7 cellular contexts compared by ENCODE assay signal in genomic region chr1:23791434-23792047, GRCh38. TPM values are rescaled to one million over a fixed set of nuclear protein-coding genes. Genes with fewer than 3 reads are reported as not detected.
A peak's percentile ranks its signal among the peaks of the same experiment; 100 is the strongest.
DNase-seq lines count a peak whose midpoint lies in the region; ATAC-seq and TF ChIP-seq lines count a peak whose summit lies in the region.

No MANE protein-coding gene starts in this region.

- peak overlapping the region; percentile 94 for H3K4me3 Mint-ChIP-seq in activated naive CD4-positive, alpha-beta T cell treated with anti-CD3 and anti-CD28 coated beads, Interleukin-2, amount 50 U/mL, for 24 hours

- H3K4me3 ChIP-seq in GM12865 (ENCODE audit: low read depth, low read length) (peak overlapping the region; percentile 99), MG63 (peak overlapping the region; percentile 87), right cardiac atrium (ENCODE audit: low read length) (peak overlapping the region; percentile 82)

- H3K27me3 ChIP-seq in MG63 (no peaks in the 10 kb centered on the region), right cardiac atrium (ENCODE audit: control insufficient read depth, insufficient read depth) (no peaks in the 10 kb centered on the region)

- no peaks in the 10 kb centered on the region for H3K9me3 Mint-ChIP-seq in activated naive CD4-positive, alpha-beta T cell treated with anti-CD3 and anti-CD28 coated beads, Interleukin-2, amount 50 U/mL, for 24 hours

- H3K9me3 ChIP-seq in MG63 (no peaks in the 10 kb centered on the region), right cardiac atrium (ENCODE audit: control insufficient read depth, low read length) (no peaks in the 10 kb centered on the region)

- H3K36me3 Mint-ChIP-seq in activated naive CD4-positive, alpha-beta T cell treated with anti-CD3 and anti-CD28 coated beads, Interleukin-2, amount 50 U/mL, for 24 hours = peaks cover 6% of the 10 kb centered on the region

- no peak overlapping the region for H3K27ac ChIP-seq in right cardiac atrium (ENCODE audit: low read length)

- intact Hi-C loops in right cardiac atrium (cut with DNase I) (no loop called here), sciatic nerve (cut with DNase I) (no loop called here)

- peaks cover 38% of the 10 kb centered on the region for H3K36me3 ChIP-seq in MG63

- peak; percentile 57 for DNase-seq in GM12865 (ENCODE audit: low read depth)
- DNase-seq in MG63 = peak; percentile 25
- DNase-seq in right cardiac atrium = peak in 2 of 3 donors; percentile 42 to 58
- DNase-seq in sciatic nerve (ENCODE audit: low spot score) = no peak
- DNase-seq in NCI-H2107 (lab: John Stamatoyannopoulos, UW) = no peak
- no peak for DNase-seq in HuH-7 (ENCODE audit: low spot score)

- no peaks in the 10 kb centered on the region for H3K27me3 Mint-ChIP-seq in activated naive CD4-positive, alpha-beta T cell treated with anti-CD3 and anti-CD28 coated beads, Interleukin-2, amount 50 U/mL, for 24 hours

- no peak for TF ChIP-seq CTCF in GM12865 (IDR thresholded peaks at IDR 0.05; ENCODE audit: insufficient read depth, low read depth, low read length, missing control alignments)

- H3K4me1 ChIP-seq in right cardiac atrium (ENCODE audit: control insufficient read depth, insufficient read depth, low read length) = peaks cover 3% of the 10 kb centered on the region

- ATAC-seq in right cardiac atrium (peak; percentile 2 to 6), sciatic nerve (peak; percentile 16)

- WGBS in right cardiac atrium = 1% methylated on average over 17 of the region's 17 CpGs

- H3K27ac Mint-ChIP-seq in activated naive CD4-positive, alpha-beta T cell treated with anti-CD3 and anti-CD28 coated beads, Interleukin-2, amount 50 U/mL, for 24 hours = peak overlapping the region; percentile 96

- peaks cover 22% of the 10 kb centered on the region for H3K4me1 Mint-ChIP-seq in activated naive CD4-positive, alpha-beta T cell treated with anti-CD3 and anti-CD28 coated beads, Interleukin-2, amount 50 U/mL, for 24 hours

RNA-seq across cellular contexts. Expression of gene LYPLA2, which starts 0.6 kb away (rescaled TPM):
- total RNA-seq in MG63 (2014; rRNA removed; shearing (Covaris generic); ENCODE audit: low replicate concordance) = 38.5 and 68.6 TPM in 2 replicates
- total RNA-seq in right cardiac atrium (10 to 100 TPM; 28.5 to 33.3 (median 32.5) TPM), sciatic nerve (30.7 TPM)
- 32.0 TPM for polyA plus RNA-seq in right cardiac atrium

RNA-seq across cellular contexts. Expression of gene GALE, which starts 9.0 kb away (rescaled TPM):
- total RNA-seq in MG63 (2014; rRNA removed; shearing (Covaris generic); ENCODE audit: low replicate concordance) = 45.4 and 123 TPM in 2 replicates
- total RNA-seq in right cardiac atrium = 10 to 100 TPM in 1 of 4 donors, 1 to 10 TPM in 3; 6.1 to 11.0 (median 6.7) TPM
- 11.2 TPM for polyA plus RNA-seq in right cardiac atrium
- total RNA-seq in sciatic nerve = 15.8 TPM

RNA-seq across cellular contexts. Expression of gene PITHD1, which starts 13.3 kb away (rescaled TPM):
- total RNA-seq in MG63 (2014; rRNA removed; shearing (Covaris generic); ENCODE audit: low replicate concordance) = 64.2 and 116 TPM in 2 replicates
- total RNA-seq in right cardiac atrium = 10 to 100 TPM; 35.5 to 40.3 (median 38.8) TPM
- polyA plus RNA-seq in right cardiac atrium = 33.1 TPM
- total RNA-seq in sciatic nerve = 100 TPM

RNA-seq across cellular contexts. Expression of gene HMGCL, which starts 33.7 kb away (rescaled TPM):
- 27.6 and 41.0 TPM in 2 replicates for total RNA-seq in MG63 (2014; rRNA removed; shearing (Covaris generic); ENCODE audit: low replicate concordance)
- 10 to 100 TPM; 20.1 to 26.2 (median 21.7) TPM for total RNA-seq in right cardiac atrium
- 31.9 TPM for polyA plus RNA-seq in right cardiac atrium
- total RNA-seq in sciatic nerve = 34.4 TPM

RNA-seq across cellular contexts. Expression of gene ELOA, which starts 48.3 kb away (rescaled TPM):
- 32.8 and 35.6 TPM in 2 replicates for total RNA-seq in MG63 (2014; rRNA removed; shearing (Covaris generic); ENCODE audit: low replicate concordance)
- total RNA-seq in right cardiac atrium (10 to 100 TPM; 23.9 to 31.1 (median 25.9) TPM), sciatic nerve (28.2 TPM)
- polyA plus RNA-seq in right cardiac atrium = 11.6 TPM

Comparison
In these comparisons a context has a peak if more than half of its experiments do, and no peak if none do; other contexts are left out.
1. DNase-seq: peak in GM12865 (single experiment), MG63 (single experiment) and right cardiac atrium (2 of 3); none in sciatic nerve (single experiment), NCI-H2107 (single experiment) and HuH-7 (single experiment).
2. Peak in every context shown above with its lines, with median percentiles within 50 percentile points of each other: H3K4me3 ChIP-seq.